1 cellular context compared by ENCODE assay signal in genomic region chr19:57747472-57747807, GRCh38.
A peak's percentile ranks its signal among the peaks of the same experiment; 100 is the strongest.
TF ChIP-seq lines count a peak whose summit lies in the region.

No MANE protein-coding gene starts in this region.

TF ChIP-seq in GM12878, 131 proteins besides CTCF, POLR2A, EP300 and RAD21:
- no peak for TF ChIP-seq CBX5 (IDR thresholded peaks at IDR 0.05; ENCODE audit: low read depth)
- no peak for TF ChIP-seq ZNF274 (IDR thresholded peaks at IDR 0.05; ENCODE audit: insufficient read depth, insufficient read length)
- no peak for TF ChIP-seq TCF12 (IDR thresholded peaks at IDR 0.05; ENCODE audit: low read depth, low read length)
- peak; percentile 72 for TF ChIP-seq MLLT1 (IDR thresholded peaks at IDR 0.05)
